Comparison of ENCODE assay signal across 21 cellular contexts in the genomic region with DNA sequence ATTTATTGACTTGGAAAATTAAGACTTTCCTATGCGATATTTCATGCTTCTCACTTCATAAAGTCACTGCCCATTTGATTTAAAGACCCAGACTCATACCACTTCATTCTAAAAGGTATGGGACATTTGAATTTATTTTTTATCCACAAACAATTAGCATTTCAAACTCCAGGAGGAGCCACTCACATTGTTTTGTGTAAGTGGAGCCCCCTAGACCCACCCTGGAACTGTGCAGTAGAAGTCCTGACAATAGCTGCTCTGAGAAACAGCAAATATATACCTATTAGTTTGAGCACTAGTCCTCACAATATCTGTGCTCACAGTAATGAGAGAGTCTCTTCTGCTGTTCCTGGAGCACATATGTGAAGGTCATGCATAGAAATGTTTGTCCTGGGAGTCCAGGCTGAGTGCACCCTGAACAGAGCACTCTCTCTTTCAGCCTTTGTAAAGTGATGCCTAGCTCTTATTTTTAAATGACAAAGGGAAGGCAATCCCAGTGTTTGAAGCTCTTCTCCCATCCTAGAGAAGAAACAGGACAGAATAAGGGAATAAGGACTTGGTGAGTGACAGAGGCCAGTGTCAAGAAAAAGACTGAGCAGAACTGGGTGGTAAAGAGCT.
A peak's percentile ranks its signal among the peaks of the same experiment; 100 is the strongest.
DNase-seq lines count a peak whose midpoint lies in the region; TF ChIP-seq lines count a peak whose summit lies in the region.
"Had no signal": no experiment of that assay in that cellular context is flagged by ENCODE, and none has a peak within 500 bp of the region (broad histone marks: within the 10 kb centered on the region; RNA-seq: fewer than 3 reads in every experiment).

No MANE protein-coding gene starts in this region.

- H3K27me3 Mint-ChIP-seq in progenitor cell of endocrine pancreas, result peaks cover 13% of the 10 kb centered on the region

- H3K36me3 Mint-ChIP-seq in progenitor cell of endocrine pancreas (ENCODE audit: insufficient read depth), result no peaks in the 10 kb centered on the region

- 88% methylated on average over 1 of the region's 1 CpG for WGBS in esophagus muscularis mucosa

- H3K9me3 Mint-ChIP-seq in progenitor cell of endocrine pancreas (ENCODE audit: low read depth), result no peaks in the 10 kb centered on the region
- H3K9me3 Mint-ChIP-seq: activated T-helper 2 cell treated with anti-CD3 and anti-CD28 coated beads, Interferon-gamma antibody, Interleukin-2, Interleukin-4, amounts not matched to agents 10 μg/mL and 5 μg/mL and 100 μg/mL, durations not matched to agents 14 hours and 24 hours and 36 hours had no signal

- intact Hi-C loops in esophagus muscularis mucosa (cut with DNase I), result no loop called here

- no peak for TF ChIP-seq EP300 in esophagus muscularis mucosa (IDR thresholded peaks at IDR 0.05)

- H3K4me1 Mint-ChIP-seq in progenitor cell of endocrine pancreas (ENCODE audit: low read depth), result peaks cover 1% of the 10 kb centered on the region
- H3K4me1 Mint-ChIP-seq: B cell had no signal

- H3K36me3 ChIP-seq in H7 (replicated peaks; ENCODE audit: control insufficient read depth, insufficient read depth, low read length) (no peaks in the 10 kb centered on the region), esophagus muscularis mucosa (no peaks in the 10 kb centered on the region)
- H3K36me3 ChIP-seq: MG63, uterus had no signal

- H3K27me3 ChIP-seq in H7 (ENCODE audit: control insufficient read depth, insufficient read depth, low read length) (no peaks in the 10 kb centered on the region), esophagus muscularis mucosa (no peaks in the 10 kb centered on the region)
- H3K27me3 ChIP-seq: MG63, uterus had no signal

- H3K27ac Mint-ChIP-seq in progenitor cell of endocrine pancreas, result no peak overlapping the region
- H3K27ac Mint-ChIP-seq: activated T-helper 2 cell treated with anti-CD3 and anti-CD28 coated beads, Interferon-gamma antibody, Interleukin-2, Interleukin-4, amounts not matched to agents 10 μg/mL and 5 μg/mL and 100 μg/mL, durations not matched to agents 14 hours and 24 hours and 36 hours; B cell had no signal

- no peak overlapping the region for H3K27ac ChIP-seq in esophagus muscularis mucosa (replicated peaks in 1 of 4)
- H3K27ac ChIP-seq: skin epidermis, uterus had no signal

- in situ Hi-C loops in ACHN (cut with HindIII; ENCODE audit: low pct_ligation_motif_present, low pct_unique_long_range_greater_than_20kb, low sequenced_read_pairs), result no loop called here

- no peaks in the 10 kb centered on the region for H3K4me1 ChIP-seq in esophagus muscularis mucosa
- H3K4me1 ChIP-seq: uterus had no signal

- TF ChIP-seq CTCF in esophagus muscularis mucosa (IDR thresholded peaks at IDR 0.05) (no peak), progenitor cell of endocrine pancreas (IDR thresholded peaks at IDR 0.05; ENCODE audit: unreplicated experiment) (peak; percentile 38)

- no peak overlapping the region for H3K4me3 Mint-ChIP-seq in progenitor cell of endocrine pancreas (ENCODE audit: low read depth)
- H3K4me3 Mint-ChIP-seq: B cell had no signal

- peak; percentile 7 for DNase-seq in H7
- DNase-seq in NCI-H1694 treated with DMSO at 0.1 percent for 48 hours (lab: John Stamatoyannopoulos, UW), result peak; percentile 37
- peak; percentile 57 for DNase-seq in esophagus muscularis mucosa (ENCODE audit: extremely low spot score)
- DNase-seq in progenitor cell of endocrine pancreas (ENCODE audit: low spot score, unreplicated experiment), result no peak
- no peak for DNase-seq in DMS79 treated with DMSO at 0.1 percent for 48 hours (lab: John Stamatoyannopoulos, UW)
- no peak for DNase-seq in stimulated activated CD4-positive, alpha-beta T cell treated with anti-CD3 and anti-CD28 coated beads, Interleukin-4, amount 100 ng/mL, for 24 hours
- no peak for DNase-seq in ACHN
- DNase-seq: activated CD4-positive, CD25-positive, alpha-beta regulatory T cell treated with anti-CD3 and anti-CD28 coated beads, Interleukin-2, amount 50 U/mL, for 72 hours; central memory CD4-positive, alpha-beta T cell; effector CD4-positive, alpha-beta T cell; islet precursor cell; MG63; NCI-H1930; NCI-H524 treated with DMSO at 0.1 percent for 48 hours; posterior cingulate gyrus; stimulated activated CD8-positive, alpha-beta memory T cell treated with anti-CD3 and anti-CD28 coated beads, Interleukin-4, amount 100 ng/mL, for 48 hours; T-helper 9 cell; uterus had no signal

- no peaks in the 10 kb centered on the region for H3K9me3 ChIP-seq in esophagus muscularis mucosa
- H3K9me3 ChIP-seq: uterus had no signal

- TF ChIP-seq POLR2A in esophagus muscularis mucosa (IDR thresholded peaks at IDR 0.05; ENCODE audit: low read depth), result no peak

- H3K4me3 ChIP-seq in H7 (ENCODE audit: insufficient read depth, low read depth, low read length) (no peak overlapping the region), esophagus muscularis mucosa (no peak overlapping the region)
- H3K4me3 ChIP-seq: MG63, skin epidermis, uterus had no signal

Comparison
In these comparisons a context has a peak if more than half of its experiments do, and no peak if none do; other contexts are left out.
1. DNase-seq: peak in H7 (single experiment), NCI-H1694 treated with DMSO at 0.1 percent for 48 hours (single experiment) and esophagus muscularis mucosa (single experiment); none in progenitor cell of endocrine pancreas (single experiment), DMS79 treated with DMSO at 0.1 percent for 48 hours (single experiment), stimulated activated CD4-positive, alpha-beta T cell treated with anti-CD3 and anti-CD28 coated beads, Interleukin-4, amount 100 ng/mL, for 24 hours (single experiment) and ACHN (single experiment).